Comparison of ENCODE assay signal across 9 cellular contexts in the genomic region with DNA sequence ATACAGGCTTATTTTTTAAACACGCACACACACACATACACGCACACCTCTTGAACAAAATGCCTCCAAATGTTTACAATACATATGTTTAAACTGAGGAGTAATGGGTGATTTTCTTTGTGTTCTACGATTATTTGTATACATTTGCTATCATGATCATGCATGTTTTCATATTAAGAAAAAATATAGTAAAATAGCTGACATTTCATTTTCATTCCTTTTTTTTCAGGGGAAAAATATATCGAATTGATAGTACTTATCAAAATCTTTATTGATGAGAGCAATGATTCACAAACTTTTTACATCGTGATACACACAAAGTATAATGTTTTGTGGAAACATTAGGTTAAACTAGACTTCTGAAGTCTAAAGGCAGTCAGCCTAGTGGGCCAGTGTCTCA.
"Had no signal": no experiment of that assay in that cellular context is flagged by ENCODE, and none has a peak within 500 bp of the region (broad histone marks: within the 10 kb centered on the region; RNA-seq: fewer than 3 reads in every experiment).

No MANE protein-coding gene starts in this region.

- H3K4me1 Mint-ChIP-seq: IgD-negative memory B cell had no signal

- H3K36me3 Mint-ChIP-seq: IgD-negative memory B cell had no signal

- ATAC-seq: HCT116 had no signal

- H3K36me3 ChIP-seq: HAP-1 had no signal

- H3K4me1 ChIP-seq: HAP-1 had no signal

- H3K4me3 Mint-ChIP-seq: HFFc6, IgD-negative memory B cell had no signal

- H3K9ac ChIP-seq: GM23248 had no signal

- H3K27me3 Mint-ChIP-seq: IgD-negative memory B cell had no signal

- H3K27ac Mint-ChIP-seq: HFFc6, IgD-negative memory B cell had no signal

- H2AFZ ChIP-seq: GM23248 had no signal

- DNase-seq: GM23248, GOT3, H7, HFFc6, KG1 had no signal

- H3K4me3 ChIP-seq: GM23248, HAP-1 had no signal

- H3K9me3 ChIP-seq: HAP-1 had no signal

- H3K27ac ChIP-seq: GM23248, HL-60 had no signal
